Comparison of ENCODE assay signal across 25 cellular contexts in the genomic region with DNA sequence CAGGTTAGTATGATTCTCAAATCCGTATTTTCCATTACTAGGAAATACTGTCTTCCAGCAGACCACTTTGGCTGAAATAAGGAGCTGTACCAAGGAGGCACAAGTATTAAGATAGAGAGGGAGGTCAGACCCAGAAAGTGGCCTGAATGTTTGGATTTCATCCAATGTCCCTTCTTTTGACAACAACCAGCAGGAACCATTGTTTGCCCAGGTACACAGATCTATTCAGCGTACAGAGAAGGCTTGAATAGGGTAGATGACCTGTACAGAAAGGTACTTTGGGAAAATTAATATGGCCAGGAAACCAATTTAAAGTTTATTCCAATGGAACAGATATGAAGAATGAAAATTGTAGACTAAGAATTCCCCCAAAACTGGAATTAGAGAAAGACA.
"Had no signal": no experiment of that assay in that cellular context is flagged by ENCODE, and none has a peak within 500 bp of the region (broad histone marks: within the 10 kb centered on the region; RNA-seq: fewer than 3 reads in every experiment).

No MANE protein-coding gene starts in this region.

- H3K9ac ChIP-seq: neural progenitor cell, parathyroid adenoma had no signal

- H3K4me3 Mint-ChIP-seq: mesothelial cell of epicardium; naive thymus-derived CD4-positive, alpha-beta T cell; nephron; neural progenitor cell; stimulated activated effector memory CD8-positive, alpha-beta T cell treated with anti-CD3 and anti-CD28 coated beads, Interleukin-12 subunit alpha, Interleukin-12 subunit beta, amount 100 ng/mL, for 72 hours had no signal

- H3K36me3 ChIP-seq: prostate gland had no signal

- H3K9me3 ChIP-seq: gastrocnemius medialis, prostate gland, right atrium auricular region, thyroid gland, vagina had no signal

- H3K4me3 ChIP-seq: dorsolateral prefrontal cortex, gastrocnemius medialis, neural progenitor cell, prostate gland, right atrium auricular region, sigmoid colon, stomach, thyroid gland, vagina had no signal

- DNase-seq: cortex of kidney; dorsolateral prefrontal cortex; effector CD4-positive, alpha-beta T cell; foreskin fibroblast; gastrocnemius medialis; head of caudate nucleus; mesenchymal stem cell; naive thymus-derived CD4-positive, alpha-beta T cell; sigmoid colon; stimulated activated CD4-positive, alpha-beta T cell treated with anti-CD3 and anti-CD28 coated beads, Interleukin-2, amount 100 ng/mL, for 24 hours; stimulated activated CD4-positive, alpha-beta T cell treated with anti-CD3 and anti-CD28 coated beads, Interleukin-4, amount 100 ng/mL, for 24 hours; stimulated activated naive CD4-positive, alpha-beta T cell treated with Interleukin-2 at 50 U/mL for 16 hours; stomach; thyroid gland; trophoblast cell had no signal

- H3K27ac Mint-ChIP-seq: mesothelial cell of epicardium, nephron, neural progenitor cell had no signal

- H3K27me3 ChIP-seq: dorsolateral prefrontal cortex, gastrocnemius medialis, neural progenitor cell, right atrium auricular region, sigmoid colon, stomach, thyroid gland, vagina had no signal

- H3K27me3 Mint-ChIP-seq: naive thymus-derived CD4-positive, alpha-beta T cell had no signal

- ATAC-seq: esophagus mucosa; gastrocnemius medialis; naive thymus-derived CD4-positive, alpha-beta T cell; stimulated activated effector memory CD8-positive, alpha-beta T cell treated with anti-CD3 and anti-CD28 coated beads, Interleukin-12 subunit alpha, Interleukin-12 subunit beta, amount 100 ng/mL, for 72 hours had no signal

- H3K4me1 ChIP-seq: gastrocnemius medialis, neural progenitor cell, prostate gland, right atrium auricular region, sigmoid colon, thyroid gland, vagina had no signal

- H3K27ac ChIP-seq: dorsolateral prefrontal cortex, epithelial cell of prostate, gastrocnemius medialis, neural progenitor cell, parathyroid adenoma, prostate gland, right atrium auricular region, sigmoid colon, stomach, thyroid gland, vagina had no signal
